Comparison of ENCODE assay signal across 12 cellular contexts in the genomic region with DNA sequence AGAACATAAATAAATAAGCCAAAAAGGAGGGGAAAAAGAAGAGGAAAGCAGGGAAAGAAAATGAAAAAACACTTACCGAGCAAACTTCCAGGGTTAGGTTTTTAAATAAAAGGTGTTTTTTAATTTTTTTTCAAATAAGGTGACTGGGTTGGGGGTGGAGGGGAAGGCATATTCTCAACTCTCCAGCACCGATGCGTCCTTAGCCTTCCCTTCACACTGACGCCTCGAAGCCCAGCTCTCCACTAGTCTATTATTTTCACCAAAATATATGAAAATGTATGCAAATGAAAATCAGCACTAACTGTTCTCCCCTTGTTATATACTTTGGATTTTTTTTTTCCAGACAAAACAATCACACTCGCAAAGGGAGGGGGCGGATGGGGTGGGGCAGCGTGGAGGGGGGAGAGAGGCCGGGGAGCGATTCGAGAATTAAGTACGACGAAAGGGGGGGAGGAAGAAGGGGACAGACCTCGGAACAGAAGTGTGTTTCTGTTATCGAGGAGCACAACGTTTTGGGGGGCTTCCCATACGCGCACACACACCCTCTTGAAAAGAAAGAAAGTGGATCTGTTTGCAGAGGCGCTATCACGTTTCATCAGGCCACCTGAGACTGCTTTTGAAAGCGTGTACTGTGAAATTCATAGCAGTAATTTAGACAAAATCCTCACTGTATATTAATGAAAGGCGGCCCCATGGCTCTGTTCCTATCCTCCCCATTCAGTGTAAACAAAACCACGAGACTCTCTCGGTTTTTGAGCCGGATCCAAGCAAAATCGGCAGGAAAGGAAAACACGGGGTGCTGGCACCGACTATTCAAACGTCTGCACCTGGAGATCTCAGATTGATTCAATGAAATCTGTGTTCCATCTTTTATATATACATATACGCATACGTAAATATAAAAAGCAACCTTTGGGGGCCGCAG. TPM values are rescaled to one million over a fixed set of nuclear protein-coding genes. Genes with fewer than 3 reads are reported as not detected.
DNase-seq lines count a peak whose midpoint lies in the region; ATAC-seq, FAIRE-seq and TF ChIP-seq lines count a peak whose summit lies in the region.
"Had no signal": no experiment of that assay in that cellular context is flagged by ENCODE, and none has a peak within 500 bp of the region (broad histone marks: within the 10 kb centered on the region; RNA-seq: fewer than 3 reads in every experiment).

No MANE protein-coding gene starts in this region.

- intact Hi-C loops in HepG2 (cut with micrococcal nuclease; ENCODE audit: unreplicated experiment) (no loop called here), right lobe of liver (cut with DNase I) (no loop called here), lower lobe of right lung (cut with DNase I) (no loop called here)

- H3K4me2 ChIP-seq in HepG2 (ENCODE audit: low read depth, low read length): no peak overlapping the region

- no peak overlapping the region for H3K27ac Mint-ChIP-seq in activated naive CD8-positive, alpha-beta T cell treated with anti-CD3 and anti-CD28 coated beads for 36 hours

- H3K4me1 Mint-ChIP-seq in activated naive CD8-positive, alpha-beta T cell treated with anti-CD3 and anti-CD28 coated beads for 36 hours: peaks cover 30% of the 10 kb centered on the region

- in situ Hi-C loops in HepG2 (cut with HindIII; ENCODE audit: extremely low pct_ligation_motif_present, low pct_unique_long_range_greater_than_20kb): loop anchor here (10.0 kb wide), 1 partner anchor 897 kb away; no protein-coding TSS in a partner anchor
- in situ Hi-C loops in brain microvascular endothelial cell (cut with HindIII; ENCODE audit: low pct_ligation_motif_present, low sequenced_read_pairs): no loop called here

- 8% methylated on average over 32 of the region's 32 CpGs for WGBS in HepG2 (ENCODE audit: low lambda C conversion rate)
- WGBS in right lobe of liver (ENCODE audit: insufficient coverage, low coverage, low lambda C conversion rate, missing lambda C conversion rate): 5% methylated on average over 32 of the region's 32 CpGs

- no peaks in the 10 kb centered on the region for H3K9me3 ChIP-seq in HepG2 (ENCODE audit: low read length)
- H3K9me3 ChIP-seq in right lobe of liver: no peaks in the 10 kb centered on the region
- no peaks in the 10 kb centered on the region for H3K9me3 ChIP-seq in lower lobe of right lung

- peak overlapping the region; percentile 76 for H3K4me3 Mint-ChIP-seq in activated naive CD8-positive, alpha-beta T cell treated with anti-CD3 and anti-CD28 coated beads for 36 hours

- H3K4me3 ChIP-seq in HepG2 (replicated peaks in 1 of 3; ENCODE audit: insufficient read depth in 1 of 3, low read depth in 2 of 3, low read length in 3 of 3) (no peak overlapping the region), right lobe of liver (no peak overlapping the region), lower lobe of right lung (peak overlapping the region; percentile 47), brain microvascular endothelial cell (ENCODE audit: low read depth, low read length) (no peak overlapping the region)

- H3K4me1 ChIP-seq in HepG2 (ENCODE audit: insufficient read depth, low read length): no peaks in the 10 kb centered on the region
- H3K4me1 ChIP-seq in right lobe of liver: peaks cover 0 to 13% (median 0%) of the 10 kb centered on the region in 4 donors
- H3K4me1 ChIP-seq in lower lobe of right lung: peaks cover 35% of the 10 kb centered on the region

- CTCF ChIA-PET in HepG2 (lab: Yijun Ruan, JAX; ENCODE audit: low intra/inter-chr PET ratio, low total read pairs): no interaction called here

- H3K36me3 ChIP-seq in HepG2 (replicated peaks in 1 of 2; ENCODE audit: control insufficient read depth in 1 of 2, insufficient read depth in 2 of 2, low read length in 2 of 2) (no peaks in the 10 kb centered on the region), right lobe of liver (no peaks in the 10 kb centered on the region), lower lobe of right lung (no peaks in the 10 kb centered on the region), brain microvascular endothelial cell (replicated peaks) (no peaks in the 10 kb centered on the region)

- H3K9ac ChIP-seq in HepG2 (ENCODE audit: insufficient read depth, low read depth, low read length): no peak overlapping the region

- BruUV-seq in HepG2 (replicated peaks; lab: Mats Ljungman, UMichigan): no TSS peak

- H3K79me2 ChIP-seq in HepG2 (ENCODE audit: insufficient read depth, low read length): no peaks in the 10 kb centered on the region

- TF ChIP-seq EP300 in HepG2 (IDR thresholded peaks at IDR 0.05; ENCODE audit: low read depth in 2 of 2, low read length in 2 of 2) (no peak), HepG2 (CRISPR knock-in tag; IDR thresholded peaks at IDR 0.05; ENCODE audit: borderline replicate concordance) (no peak)

- peaks cover 6 to 67% of the 10 kb centered on the region in 2 experiments; a peak in 4 of 5 replicates for H3K27me3 ChIP-seq in HepG2 (ENCODE audit: control insufficient read depth in 1 of 2, insufficient read depth in 2 of 2, low read length in 2 of 2)
- H3K27me3 ChIP-seq in right lobe of liver: peaks cover 5 to 43% of the 10 kb centered on the region in 2 donors
- H3K27me3 ChIP-seq in lower lobe of right lung (ENCODE audit: low read depth): peaks cover 87% of the 10 kb centered on the region
- H3K27me3 ChIP-seq in brain microvascular endothelial cell (replicated peaks): peaks cover 76% of the 10 kb centered on the region

- POLR2A ChIA-PET in HepG2 (lab: Yijun Ruan, JAX): no interaction called here

- FAIRE-seq in HepG2 (lab: Jason Lieb, UNC): no peak
- FAIRE-seq: bronchial epithelial cell had no signal

- ATAC-seq in HepG2: no peak
- ATAC-seq in right lobe of liver: no peak
- no peak for ATAC-seq in lower lobe of right lung

- no peak overlapping the region for H2AFZ ChIP-seq in HepG2 (ENCODE audit: low read length)

- DNase-seq in HepG2 (ENCODE audit: low spot score) (no peak), right lobe of liver (no peak), lower lobe of right lung (no peak), GM19238 (ENCODE audit: insufficient read length, low spot score) (no peak), H4 (ENCODE audit: low spot score) (no peak), brain microvascular endothelial cell (no peak)
- DNase-seq in activated naive CD8-positive, alpha-beta T cell treated with anti-CD3 and anti-CD28 coated beads for 36 hours: no peak
- DNase-seq in activated effector memory CD4-positive, alpha-beta T cell treated with anti-CD3 and anti-CD28 coated beads, Interleukin-2, amount 50 U/mL, for 16 hours: no peak
- DNase-seq: NCI-H2029 treated with DMSO at 0.1 percent for 48 hours had no signal

- TF ChIP-seq CTCF in HepG2 (CRISPR knock-in tag; IDR thresholded peaks at IDR 0.05) (no peak), right lobe of liver (IDR thresholded peaks at IDR 0.05) (no peak), lower lobe of right lung (IDR thresholded peaks at IDR 0.05) (no peak), brain microvascular endothelial cell (IDR thresholded peaks at IDR 0.05; ENCODE audit: low read depth, low read length, missing control alignments) (no peak)

- no peak for TF ChIP-seq POLR2A in HepG2 (IDR thresholded peaks at IDR 0.05; ENCODE audit: insufficient read depth in 1 of 2, low read depth in 2 of 2, low read length in 2 of 2)
- no peak for TF ChIP-seq POLR2A in right lobe of liver (IDR thresholded peaks at IDR 0.05)

- no peak overlapping the region for H3K27ac ChIP-seq in HepG2 (ENCODE audit: extremely low read length, insufficient read depth, low read length)
- H3K27ac ChIP-seq in right lobe of liver: no peak overlapping the region
- H3K27ac ChIP-seq in lower lobe of right lung: no peak overlapping the region
- H3K27ac ChIP-seq in brain microvascular endothelial cell: no peak overlapping the region

- TF ChIP-seq RAD21 in HepG2 (CRISPR knock-in tag; IDR thresholded peaks at IDR 0.05): no peak

- H3K9me3 Mint-ChIP-seq in activated naive CD8-positive, alpha-beta T cell treated with anti-CD3 and anti-CD28 coated beads for 36 hours: no peaks in the 10 kb centered on the region

- H4K20me1 ChIP-seq in HepG2 (ENCODE audit: insufficient read depth, low read length): no peaks in the 10 kb centered on the region

- peaks cover 87% of the 10 kb centered on the region for H3K27me3 Mint-ChIP-seq in activated naive CD8-positive, alpha-beta T cell treated with anti-CD3 and anti-CD28 coated beads for 36 hours

- H3K36me3 Mint-ChIP-seq in activated naive CD8-positive, alpha-beta T cell treated with anti-CD3 and anti-CD28 coated beads for 36 hours: no peaks in the 10 kb centered on the region

TF ChIP-seq in HepG2, 621 proteins besides CTCF, POLR2A, EP300 and RAD21:
- TF ChIP-seq EZH2 (conservative IDR thresholded peaks at IDR 0.05; ENCODE audit: low read depth, low read length) (0 out of 2 replicates have a peak, but pooled peaks have one; percentile 98), REPIN1 (CRISPR knock-in tag; IDR thresholded peaks at IDR 0.05; ENCODE audit: borderline replicate concordance, low read depth) (no peak)

RNA-seq across cellular contexts. Expression of a gene that starts 2.4 kb away (rescaled TPM):
- total RNA-seq in HepG2 (2016; rRNA removed; fragmentation: Illumina TruSeq; extraction: Trizol): not detected in 2 replicates
- not detected in 2 replicates for total RNA-seq in HepG2 (2016; cell fraction: cytosol; rRNA removed; fragmentation: Illumina TruSeq; extraction: Trizol; ENCODE audit: low read depth)
- not detected in 2 replicates for total RNA-seq in HepG2 (2016; cell fraction: insoluble cytoplasmic fraction; rRNA removed; fragmentation: Illumina TruSeq; extraction: Trizol)
- not detected in 2 replicates for total RNA-seq in HepG2 (2016; cell fraction: membrane; rRNA removed; fragmentation: Illumina TruSeq; extraction: Trizol)
- not detected in 2 replicates for total RNA-seq in HepG2 (2016; cell fraction: nucleus; rRNA removed; fragmentation: Illumina TruSeq; extraction: Trizol)
- polyA plus RNA-seq in HepG2 (2011; rRNA removed): not detected in 2 replicates
- polyA plus RNA-seq in HepG2 (2011; cell fraction: cytosol; rRNA removed): not detected in 2 replicates
- not detected in 2 replicates for polyA plus RNA-seq in HepG2 (2011; cell fraction: nucleus; rRNA removed)
- not detected in 2 replicates for polyA plus RNA-seq in HepG2 (2012)
- polyA plus RNA-seq in HepG2 (2016; cell fraction: cytosol; fragmentation: Illumina TruSeq; extraction: Trizol; ENCODE audit: low read depth): not detected in 2 replicates
- polyA plus RNA-seq in HepG2 (2016; cell fraction: insoluble cytoplasmic fraction; fragmentation: Illumina TruSeq; extraction: Trizol; ENCODE audit: low read depth): not detected in 2 replicates
- polyA plus RNA-seq in HepG2 (2016; cell fraction: membrane; fragmentation: Illumina TruSeq; extraction: Trizol; ENCODE audit: low read depth): not detected in 2 replicates
- not detected in 2 replicates for polyA plus RNA-seq in HepG2 (2016; cell fraction: nucleus; fragmentation: Illumina TruSeq; extraction: Trizol; ENCODE audit: insufficient read depth, low read depth)
- polyA minus RNA-seq in HepG2 (2011; rRNA and poly(A)+ RNA removed; ENCODE audit: low replicate concordance): not detected in 2 replicates
- polyA minus RNA-seq in HepG2 (2011; cell fraction: cytosol; rRNA and poly(A)+ RNA removed): not detected in 2 replicates
- polyA minus RNA-seq in HepG2 (2011; cell fraction: nucleus; rRNA and poly(A)+ RNA removed): not detected in 2 replicates
- total RNA-seq in right lobe of liver: not detected
- not detected for total RNA-seq in activated naive CD8-positive, alpha-beta T cell treated with anti-CD3 and anti-CD28 coated beads for 36 hours
- not detected for total RNA-seq in lower lobe of right lung
- total RNA-seq in H4 (2014; rRNA removed; shearing (Covaris generic)): 1.3 and 2.6 TPM in 2 replicates
- total RNA-seq: bronchial epithelial cell; T-helper 1 cell treated with Interleukin-12 subunit alpha and Interleukin-12 subunit beta and Interleukin-4 antibody, amounts not matched to agents 30 ng/mL and 1 ng/mL, for 36 hours had no signal
- polyA plus RNA-seq: urinary bladder had no signal
